8 cellular contexts compared by ENCODE assay signal in genomic region chr3:168250415-168250861, GRCh38.
A peak's percentile ranks its signal among the peaks of the same experiment; 100 is the strongest.
DNase-seq lines count a peak whose midpoint lies in the region; ATAC-seq lines count a peak whose summit lies in the region.

No MANE protein-coding gene starts in this region.

- peaks cover 7 to 10% (median 7%) of the 10 kb centered on the region in 3 donors for H3K9me3 Mint-ChIP-seq in T-cell

- H3K27ac Mint-ChIP-seq in T-cell: no peak overlapping the region

- peak overlapping the region; percentile 40 for H3K9ac ChIP-seq in iPS-18a (ENCODE audit: low read length)

- CTCF ChIA-PET in T-cell (lab: Charles Lee): no interaction called here

- peak overlapping the region; percentile 75 for H3K4me3 ChIP-seq in iPS-18a (ENCODE audit: low read length)

- peaks cover 12 to 13% (median 12%) of the 10 kb centered on the region in 3 donors for H3K4me1 Mint-ChIP-seq in T-cell

- H3K4me1 ChIP-seq in iPS-18a (ENCODE audit: control insufficient read depth, low read depth, low read length): peaks cover 17% of the 10 kb centered on the region

- peak overlapping the region; percentile 41 to 65 (median 55) for H3K4me3 Mint-ChIP-seq in T-cell

- peaks cover 34 to 35% of the 10 kb centered on the region in 2 donors for H3K27me3 Mint-ChIP-seq in T-cell

- ATAC-seq in HG02884 (IDR thresholded peaks at IDR 0.05; ENCODE audit: unreplicated experiment) (peak; percentile 23), T-cell (replicated peaks in 1 of 4) (no peak)

- no peaks in the 10 kb centered on the region for H3K36me3 Mint-ChIP-seq in T-cell

- H3K27ac ChIP-seq in iPS-18a (ENCODE audit: low read length): no peak overlapping the region

- POLR2A ChIA-PET in T-cell (lab: Charles Lee): no interaction called here

- DNase-seq in NCI-H82 (lab: John Stamatoyannopoulos, UW) (peak; percentile 79), NCI-H82 treated with DMSO at 0.1 percent for 48 hours (lab: John Stamatoyannopoulos, UW; ENCODE audit: unreplicated experiment) (no peak), T-cell (no peak), superior temporal gyrus (ENCODE audit: extremely low spot score) (peak; percentile 26), DMS153 treated with DMSO at 0.1 percent for 48 hours (lab: John Stamatoyannopoulos, UW; ENCODE audit: unreplicated experiment) (no peak)
- DNase-seq in activated CD8-positive, alpha-beta memory T cell treated with anti-CD3 and anti-CD28 coated beads, Interleukin-2, amount 50 U/mL, for 4 hours: no peak

- H3K36me3 ChIP-seq in iPS-18a (ENCODE audit: control insufficient read depth, low read depth, low read length): no peaks in the 10 kb centered on the region

- H3K27me3 ChIP-seq in iPS-18a (ENCODE audit: control insufficient read depth, insufficient read depth, low read length): peaks cover 25% of the 10 kb centered on the region

- H3K9me3 ChIP-seq in iPS-18a (ENCODE audit: control insufficient read depth, low read depth, low read length): peaks cover 7% of the 10 kb centered on the region

Comparison
In these comparisons a context has a peak if more than half of its experiments do, and no peak if none do; other contexts are left out.
1. DNase-seq: peak in NCI-H82 (single experiment) and superior temporal gyrus (single experiment); none in NCI-H82 treated with DMSO at 0.1 percent for 48 hours (single experiment), T-cell (0 of 34), DMS153 treated with DMSO at 0.1 percent for 48 hours (single experiment) and activated CD8-positive, alpha-beta memory T cell treated with anti-CD3 and anti-CD28 coated beads, Interleukin-2, amount 50 U/mL, for 4 hours (single experiment).